9 cellular contexts compared by ENCODE assay signal in the genomic region with DNA sequence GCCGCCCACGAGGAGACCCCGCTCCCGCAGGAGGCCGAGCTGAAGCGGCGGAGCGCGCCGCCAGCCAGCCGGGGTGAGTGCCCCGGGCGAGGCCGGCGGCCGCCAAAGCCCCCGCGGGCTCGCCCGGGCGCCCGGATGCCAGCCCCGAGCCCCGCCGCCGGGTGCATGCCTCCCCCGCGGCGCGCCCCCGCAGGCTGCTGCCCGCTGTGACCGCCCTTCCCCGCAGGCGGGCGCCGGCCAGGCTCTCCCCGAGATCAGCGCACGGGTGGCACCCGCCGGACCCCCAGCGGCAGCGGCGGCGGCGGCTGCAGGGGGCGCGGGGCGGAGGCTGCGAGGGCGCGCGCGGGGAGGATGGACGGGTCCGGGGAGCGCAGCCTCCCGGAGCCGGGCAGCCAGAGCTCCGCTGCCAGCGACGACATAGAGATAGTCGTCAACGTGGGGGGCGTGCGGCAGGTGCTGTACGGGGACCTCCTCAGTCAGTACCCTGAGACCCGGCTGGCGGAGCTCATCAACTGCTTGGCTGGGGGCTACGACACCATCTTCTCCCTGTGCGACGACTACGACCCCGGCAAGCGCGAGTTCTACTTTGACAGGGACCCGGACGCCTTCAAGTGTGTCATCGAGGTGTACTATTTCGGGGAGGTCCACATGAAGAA. TPM values are rescaled to one million over a fixed set of nuclear protein-coding genes. Genes with fewer than 3 reads are reported as not detected.
DNase-seq lines count a peak whose midpoint lies in the region; ATAC-seq and TF ChIP-seq lines count a peak whose summit lies in the region.
"Had no signal": no experiment of that assay in that cellular context is flagged by ENCODE, and none has a peak within 500 bp of the region (broad histone marks: within the 10 kb centered on the region; RNA-seq: fewer than 3 reads in every experiment).

No MANE protein-coding gene starts in this region.

- peak overlapping the region; percentile 95 for H2AFZ ChIP-seq in smooth muscle cell (ENCODE audit: low read depth)

- in situ Hi-C loops in brain microvascular endothelial cell (cut with HindIII; ENCODE audit: low pct_ligation_motif_present, low sequenced_read_pairs): no loop called here
- in situ Hi-C loops in G401 (cut with HindIII; ENCODE audit: low sequenced_read_pairs): no loop called here

- H3K4me3 ChIP-seq in HUES6 (ENCODE audit: low read depth, low read length) (peak overlapping the region; percentile 71), brain microvascular endothelial cell (ENCODE audit: low read depth, low read length) (peak overlapping the region; percentile 32), iPS-18a (ENCODE audit: low read length) (peak overlapping the region; percentile 66), smooth muscle cell (peak overlapping the region; percentile 55)

- H3K9ac ChIP-seq in HUES6 (ENCODE audit: low read length): peak overlapping the region; percentile 22
- no peak overlapping the region for H3K9ac ChIP-seq in iPS-18a (ENCODE audit: low read length)
- H3K9ac ChIP-seq in smooth muscle cell (ENCODE audit: low read depth): no peak overlapping the region

- H3K9me3 ChIP-seq in HUES6 (ENCODE audit: control insufficient read depth, insufficient read depth, low read depth, low read length): no peaks in the 10 kb centered on the region
- H3K9me3 ChIP-seq in iPS-18a (ENCODE audit: control insufficient read depth, low read depth, low read length): no peaks in the 10 kb centered on the region
- no peaks in the 10 kb centered on the region for H3K9me3 ChIP-seq in smooth muscle cell (replicated peaks; ENCODE audit: low read depth)

- H3K27ac ChIP-seq in HUES6 (ENCODE audit: low read depth, low read length) (no peak overlapping the region), brain microvascular endothelial cell (no peak overlapping the region), iPS-18a (ENCODE audit: low read length) (no peak overlapping the region), smooth muscle cell (ENCODE audit: low read depth) (no peak overlapping the region)

- H3K4me1 ChIP-seq in HUES6 (ENCODE audit: control insufficient read depth, insufficient read depth, low read length) (peaks cover 38% of the 10 kb centered on the region), iPS-18a (ENCODE audit: control insufficient read depth, low read depth, low read length) (peaks cover 11% of the 10 kb centered on the region), smooth muscle cell (ENCODE audit: low read depth) (peaks cover 5% of the 10 kb centered on the region)

- H3K79me2 ChIP-seq in smooth muscle cell (ENCODE audit: low read depth): no peaks in the 10 kb centered on the region

- H3K4me2 ChIP-seq in smooth muscle cell: peak overlapping the region; percentile 97

- H3K27me3 ChIP-seq in HUES6 (ENCODE audit: control insufficient read depth, insufficient read depth, low read length) (peaks cover 39% of the 10 kb centered on the region), brain microvascular endothelial cell (replicated peaks) (peaks cover 5% of the 10 kb centered on the region), iPS-18a (ENCODE audit: control insufficient read depth, insufficient read depth, low read length) (peaks cover 37% of the 10 kb centered on the region), smooth muscle cell (ENCODE audit: low read depth) (peaks cover 37% of the 10 kb centered on the region)

- no peak for ATAC-seq in GM18867 (IDR thresholded peaks at IDR 0.05; ENCODE audit: unreplicated experiment)

- DNase-seq in brain microvascular endothelial cell (no peak), smooth muscle cell (lab: John Stamatoyannopoulos, UW; ENCODE audit: unreplicated experiment) (no peak), G401 (ENCODE audit: low spot score) (no peak), NCI-H2081 (lab: John Stamatoyannopoulos, UW) (no peak)
- DNase-seq: substantia nigra had no signal

- WGBS in smooth muscle cell (ENCODE audit: low lambda C conversion rate): 17% methylated on average over 55 of the region's 81 CpGs

- H4K20me1 ChIP-seq in smooth muscle cell (ENCODE audit: low read depth): no peaks in the 10 kb centered on the region

- H3F3A ChIP-seq in smooth muscle cell (ENCODE audit: low read depth): no peaks in the 10 kb centered on the region

- no peak for TF ChIP-seq CTCF in brain microvascular endothelial cell (IDR thresholded peaks at IDR 0.05; ENCODE audit: low read depth, low read length, missing control alignments)
- no peak for TF ChIP-seq CTCF in smooth muscle cell (IDR thresholded peaks at IDR 0.05; ENCODE audit: borderline replicate concordance, insufficient read depth, poor library complexity, severe bottlenecking)

- H3K36me3 ChIP-seq in HUES6 (ENCODE audit: control insufficient read depth, insufficient read depth, low read length): no peaks in the 10 kb centered on the region
- no peaks in the 10 kb centered on the region for H3K36me3 ChIP-seq in brain microvascular endothelial cell (replicated peaks)
- no peaks in the 10 kb centered on the region for H3K36me3 ChIP-seq in iPS-18a (ENCODE audit: control insufficient read depth, low read depth, low read length)
- H3K36me3 ChIP-seq in smooth muscle cell (ENCODE audit: low read depth): no peaks in the 10 kb centered on the region

RNA-seq across cellular contexts. Expression of a gene that starts 0.5 kb away (rescaled TPM):
- total RNA-seq in smooth muscle cell: 0.13 TPM in 1 of 2 replicates, not detected in the other
- 0.55 TPM in 1 of 2 replicates, not detected in the other for polyA plus RNA-seq in smooth muscle cell
- 1.5 and 1.9 TPM in 2 replicates for total RNA-seq in G401 (2014; rRNA removed; shearing (Covaris generic))
- total RNA-seq: OCI-LY7 had no signal
